1 cellular context compared by ENCODE assay signal in genomic region chr2:19046986-19047780, GRCh38.
TF ChIP-seq lines count a peak whose summit lies in the region.

No MANE protein-coding gene starts in this region.

TF ChIP-seq in GM23338, 12 proteins besides CTCF, POLR2A, EP300 and RAD21 (continued from another document):
- TF ChIP-seq ZNF462 (CRISPR knock-in tag; IDR thresholded peaks at IDR 0.05) = no peak
TF ChIP-seq in GM23338: peak in this region for 0.
